14 cellular contexts compared by ENCODE assay signal in genomic region chr6:158565482-158566040, GRCh38. TPM values are rescaled to one million over a fixed set of nuclear protein-coding genes. Genes with fewer than 3 reads are reported as not detected.
A peak's percentile ranks its signal among the peaks of the same experiment; 100 is the strongest.
DNase-seq lines count a peak whose midpoint lies in the region; ATAC-seq, FAIRE-seq and TF ChIP-seq lines count a peak whose summit lies in the region.
"Had no signal": no experiment of that assay in that cellular context is flagged by ENCODE, and none has a peak within 500 bp of the region (broad histone marks: within the 10 kb centered on the region; RNA-seq: fewer than 3 reads in every experiment).

No MANE protein-coding gene starts in this region.

- ATAC-seq in activated T-helper 17 cell treated with anti-CD3 and anti-CD28 coated beads, Interleukin-2, amount 50 U/mL, for 72 hours (replicated peaks): no peak
- no peak for ATAC-seq in HG03025 (IDR thresholded peaks at IDR 0.05; ENCODE audit: low FRiP score, unreplicated experiment)
- no peak for ATAC-seq in GM19397 (IDR thresholded peaks at IDR 0.05; ENCODE audit: unreplicated experiment)
- ATAC-seq in GM21390 (IDR thresholded peaks at IDR 0.05; ENCODE audit: unreplicated experiment): no peak
- ATAC-seq: body of pancreas, heart right ventricle, left ventricle myocardium superior, Right ventricle myocardium inferior had no signal

- H3K4me3 Mint-ChIP-seq in CD8-positive, alpha-beta memory T cell: peak overlapping the region; percentile 76 to 90 (median 82)
- peak overlapping the region; percentile 86 for H3K4me3 Mint-ChIP-seq in activated T-helper 17 cell treated with anti-CD3 and anti-CD28 coated beads, Interleukin-2, amount 50 U/mL, for 72 hours

- H3K9me3 ChIP-seq in CD8-positive, alpha-beta memory T cell (ENCODE audit: low read length): no peaks in the 10 kb centered on the region
- no peaks in the 10 kb centered on the region for H3K9me3 ChIP-seq in kidney (ENCODE audit: control insufficient read depth in 1 of 2, low read length in 2 of 2)
- H3K9me3 ChIP-seq: BLaER1 treated with 17β-estradiol and CSF1 and Interleukin-3, amounts not matched to agents 10 nM and 100 nM; body of pancreas; heart right ventricle had no signal

- H3K9ac ChIP-seq in kidney (ENCODE audit: low read length in 2 of 2): no peak overlapping the region

- H3K9me3 Mint-ChIP-seq in CD8-positive, alpha-beta memory T cell: no peaks in the 10 kb centered on the region
- H3K9me3 Mint-ChIP-seq in activated T-helper 17 cell treated with anti-CD3 and anti-CD28 coated beads, Interleukin-2, amount 50 U/mL, for 72 hours: no peaks in the 10 kb centered on the region

- no peaks in the 10 kb centered on the region for H3K27me3 ChIP-seq in CD8-positive, alpha-beta memory T cell (ENCODE audit: insufficient read depth, low read length, poor library complexity, severe bottlenecking)
- H3K27me3 ChIP-seq: BLaER1 treated with 17β-estradiol and CSF1 and Interleukin-3, amounts not matched to agents 10 nM and 100 nM; body of pancreas; heart right ventricle had no signal

- no peaks in the 10 kb centered on the region for H3K27me3 Mint-ChIP-seq in CD8-positive, alpha-beta memory T cell
- no peaks in the 10 kb centered on the region for H3K27me3 Mint-ChIP-seq in activated T-helper 17 cell treated with anti-CD3 and anti-CD28 coated beads, Interleukin-2, amount 50 U/mL, for 72 hours

- H3K4me1 ChIP-seq in CD8-positive, alpha-beta memory T cell (ENCODE audit: insufficient read depth, low read length): peaks cover 77% of the 10 kb centered on the region
- H3K4me1 ChIP-seq in kidney (ENCODE audit: control insufficient read depth in 1 of 2, insufficient read depth in 1 of 2, low read depth in 1 of 2, low read length in 2 of 2): peaks cover 0 to 7% of the 10 kb centered on the region in 2 donors

- H3K4me1 Mint-ChIP-seq in CD8-positive, alpha-beta memory T cell: peaks cover 82 to 94% (median 94%) of the 10 kb centered on the region in 3 donors
- peaks cover 58% of the 10 kb centered on the region for H3K4me1 Mint-ChIP-seq in activated T-helper 17 cell treated with anti-CD3 and anti-CD28 coated beads, Interleukin-2, amount 50 U/mL, for 72 hours

- peak overlapping the region; percentile 79 to 95 (median 94) for H3K27ac Mint-ChIP-seq in CD8-positive, alpha-beta memory T cell
- peak overlapping the region; percentile 96 for H3K27ac Mint-ChIP-seq in activated T-helper 17 cell treated with anti-CD3 and anti-CD28 coated beads, Interleukin-2, amount 50 U/mL, for 72 hours

- POLR2A ChIA-PET in CD8-positive, alpha-beta memory T cell (lab: Charles Lee): no interaction called here

- H3K36me3 ChIP-seq in CD8-positive, alpha-beta memory T cell (ENCODE audit: insufficient read depth, low read length): no peaks in the 10 kb centered on the region
- no peaks in the 10 kb centered on the region for H3K36me3 ChIP-seq in kidney (ENCODE audit: control insufficient read depth in 1 of 2, insufficient read depth in 2 of 2, low read length in 2 of 2)

- intact Hi-C loops in kidney (cut with DNase I): no loop called here

- peaks cover 0 to 14% (median 2%) of the 10 kb centered on the region in 3 donors for H3K36me3 Mint-ChIP-seq in CD8-positive, alpha-beta memory T cell
- H3K36me3 Mint-ChIP-seq in activated T-helper 17 cell treated with anti-CD3 and anti-CD28 coated beads, Interleukin-2, amount 50 U/mL, for 72 hours (ENCODE audit: low read depth): peaks cover 26% of the 10 kb centered on the region

- H3K27ac ChIP-seq in 22Rv1: no peak overlapping the region
- no peak overlapping the region for H3K27ac ChIP-seq in CD8-positive, alpha-beta memory T cell (ENCODE audit: low read depth, low read length)
- no peak overlapping the region for H3K27ac ChIP-seq in kidney (ENCODE audit: low read depth in 2 of 2, low read length in 2 of 2)
- H3K27ac ChIP-seq: BLaER1 treated with 17β-estradiol and CSF1 and Interleukin-3, amounts not matched to agents 10 nM and 100 nM had no signal

- DNase-seq in CD8-positive, alpha-beta memory T cell: no peak
- DNase-seq in kidney (peak; percentile 57), D341Med (ENCODE audit: low spot score) (no peak)
- DNase-seq: body of pancreas, heart right ventricle, left ventricle myocardium superior had no signal

- no peak overlapping the region for H3K4me3 ChIP-seq in CD8-positive, alpha-beta memory T cell (ENCODE audit: low read length)
- H3K4me3 ChIP-seq in kidney (ENCODE audit: low read length in 2 of 2): no peak overlapping the region
- H3K4me3 ChIP-seq: BLaER1 treated with 17β-estradiol and CSF1 and Interleukin-3, amounts not matched to agents 10 nM and 100 nM; body of pancreas; heart right ventricle had no signal

- FAIRE-seq in kidney (lab: Jason Lieb, UNC): no peak
- FAIRE-seq: TTC549 had no signal

- CTCF ChIA-PET in CD8-positive, alpha-beta memory T cell (lab: Charles Lee): no interaction called here

- peak; percentile 12; the same call in 1 of the 2 replicates for TF ChIP-seq CTCF in 22Rv1 (IDR thresholded peaks at IDR 0.05)
- no peak for TF ChIP-seq CTCF in kidney (IDR thresholded peaks at IDR 0.05; ENCODE audit: borderline replicate concordance, extremely low read depth, insufficient read depth)

RNA-seq across cellular contexts. Expression of gene TMEM181, which starts 5.7 kb away (rescaled TPM):
- total RNA-seq in CD8-positive, alpha-beta memory T cell: 10 to 100 TPM; 16.0 to 16.6 TPM
- polyA plus RNA-seq in CD8-positive, alpha-beta memory T cell: 11.2 TPM
- 10 to 100 TPM; 11.8 to 16.4 TPM for total RNA-seq in activated T-helper 17 cell treated with anti-CD3 and anti-CD28 coated beads, Interleukin-2, amount 50 U/mL, for 72 hours
- total RNA-seq in kidney: 19.9 TPM
- polyA plus RNA-seq in kidney (ENCODE audit: insufficient read depth, low read depth, low replicate concordance): 6.9 TPM
